In genomic region chr17:76541739-76542450, GRCh38 we compare ENCODE assay signal across 1 cellular context.
TF ChIP-seq lines count a peak whose summit lies in the region.

No MANE protein-coding gene starts in this region.

TF ChIP-seq in HCT116, 20 proteins besides CTCF, POLR2A, EP300 and RAD21 (continued from another document):
- TF ChIP-seq ZBTB33 (IDR thresholded peaks at IDR 0.05; ENCODE audit: extremely low read depth, insufficient replicate concordance, low read length), result no peak
- no peak for TF ChIP-seq EZH2phosphoT487 (IDR thresholded peaks at IDR 0.05; ENCODE audit: borderline replicate concordance)
- TF ChIP-seq SP1 (IDR thresholded peaks at IDR 0.05; ENCODE audit: low read depth), result no peak
- TF ChIP-seq ZFX (IDR thresholded peaks at IDR 0.05), result no peak
- no peak for TF ChIP-seq ATF3 (IDR thresholded peaks at IDR 0.05)
- TF ChIP-seq SIN3A (IDR thresholded peaks at IDR 0.05; ENCODE audit: low read depth), result no peak
- no peak for TF ChIP-seq POLR2AphosphoS5 (IDR thresholded peaks at IDR 0.05; ENCODE audit: low read depth, low read length)
- TF ChIP-seq SRF (IDR thresholded peaks at IDR 0.05; ENCODE audit: low read depth), result no peak
- no peak for TF ChIP-seq JUND (IDR thresholded peaks at IDR 0.05)
- no peak for TF ChIP-seq CEBPB (IDR thresholded peaks at IDR 0.05; ENCODE audit: low read depth)
- TF ChIP-seq EZH2 (IDR thresholded peaks at IDR 0.05), result no peak
- TF ChIP-seq EGR1 (IDR thresholded peaks at IDR 0.05; ENCODE audit: low read depth), result no peak
- TF ChIP-seq REST (IDR thresholded peaks at IDR 0.05; ENCODE audit: low read depth), result no peak
- no peak for TF ChIP-seq FOSL1 (IDR thresholded peaks at IDR 0.05; ENCODE audit: low read depth)
- no peak for TF ChIP-seq TCF7L2 (IDR thresholded peaks at IDR 0.05; ENCODE audit: borderline replicate concordance, extremely low read depth, insufficient read depth, insufficient read length)
- no peak for TF ChIP-seq ELF1 (IDR thresholded peaks at IDR 0.05; ENCODE audit: borderline replicate concordance, low read depth)
- no peak for TF ChIP-seq CBX3 (IDR thresholded peaks at IDR 0.05; ENCODE audit: low read depth)
